In the genomic region with DNA sequence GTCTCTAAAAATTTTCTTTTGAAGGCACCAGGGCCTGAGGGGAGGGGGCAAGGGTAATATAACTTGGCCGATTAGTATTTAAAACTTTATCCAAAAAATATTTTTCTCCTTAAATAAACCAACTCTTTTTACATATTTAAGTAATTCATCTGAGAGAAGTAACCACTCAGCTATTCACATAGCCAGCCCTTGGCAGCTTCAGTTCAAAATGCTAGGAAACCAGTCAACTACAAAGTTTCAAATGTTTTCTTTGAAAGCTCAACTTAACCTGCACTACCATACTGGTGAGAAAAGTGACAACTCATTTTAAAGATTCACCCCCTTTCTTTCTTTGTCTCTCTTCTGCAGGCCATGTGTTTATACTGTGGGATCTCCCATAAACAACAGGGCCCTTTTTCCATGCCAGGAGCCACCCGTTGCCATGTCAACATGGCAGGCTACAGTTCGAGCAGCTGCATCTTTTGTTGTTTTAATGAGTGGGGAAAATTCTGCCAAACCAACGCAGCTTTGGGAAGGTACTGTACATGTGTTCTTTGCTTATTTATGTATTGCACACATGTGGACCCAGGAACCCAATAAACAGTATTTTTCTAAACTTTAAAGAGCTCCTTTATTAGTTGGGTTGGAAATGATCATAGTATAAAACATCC, we compare ENCODE assay signal across 9 cellular contexts. TPM values are rescaled to one million over a fixed set of nuclear protein-coding genes. Genes with fewer than 3 reads are reported as not detected.
DNase-seq lines count a peak whose midpoint lies in the region; ATAC-seq and TF ChIP-seq lines count a peak whose summit lies in the region.
"Had no signal": no experiment of that assay in that cellular context is flagged by ENCODE, and none has a peak within 500 bp of the region (broad histone marks: within the 10 kb centered on the region; RNA-seq: fewer than 3 reads in every experiment).

No MANE protein-coding gene starts in this region.

- H3K27me3 Mint-ChIP-seq in mesothelial cell of epicardium (ENCODE audit: low read depth) (no peaks in the 10 kb centered on the region), T-helper 17 cell (no peaks in the 10 kb centered on the region)

- H3K4me3 ChIP-seq in fibroblast of mammary gland (ENCODE audit: control insufficient read depth, low read depth, low read length) (no peak overlapping the region), A673 (ENCODE audit: low read depth, low read length, poor library complexity, severe bottlenecking) (no peak overlapping the region)

- H3K36me3 Mint-ChIP-seq in mesothelial cell of epicardium (peaks cover 6% of the 10 kb centered on the region), T-helper 17 cell (ENCODE audit: low read depth) (peaks cover 1% of the 10 kb centered on the region)

- H3K4me1 Mint-ChIP-seq in mesothelial cell of epicardium (peaks cover under 1% of the 10 kb centered on the region), T-helper 17 cell (peaks cover 7% of the 10 kb centered on the region)

- no TSS peak for BruUV-seq in A673 (replicated peaks; lab: Mats Ljungman, UMichigan)

- H3K4me3 Mint-ChIP-seq in mesothelial cell of epicardium (no peak overlapping the region), T-helper 17 cell (no peak overlapping the region)

- DNase-seq in NCI-H1092 treated with DMSO at 0.1 percent for 48 hours (lab: John Stamatoyannopoulos, UW): peak; percentile 97
- peak; percentile 98 for DNase-seq in NCI-H748 (lab: John Stamatoyannopoulos, UW; ENCODE audit: unreplicated experiment)
- peak; percentile 31 for DNase-seq in fibroblast of mammary gland (ENCODE audit: low read depth)
- DNase-seq in substantia nigra (lab: John Stamatoyannopoulos, UW): peak in 41 of 49 donors; percentile 14 to 86 (median 58)
- no peak for DNase-seq in A673 (ENCODE audit: low spot score)
- DNase-seq in mesothelial cell of epicardium (ENCODE audit: low spot score in 2 of 2, unreplicated experiment in 2 of 2): no peak
- DNase-seq in T-helper 17 cell: no peak
- DNase-seq: left ventricle myocardium superior; stimulated activated CD4-positive, alpha-beta T cell treated with anti-CD3 and anti-CD28 coated beads, Interleukin-12 subunit alpha, Interleukin-12 subunit beta, amount 100 ng/mL, for 4 hours had no signal

- H3K9me3 ChIP-seq in A673 (ENCODE audit: low read depth, low read length, poor library complexity, severe bottlenecking): no peaks in the 10 kb centered on the region
- H3K9me3 ChIP-seq in T-helper 17 cell (ENCODE audit: control insufficient read depth, low read length, poor library complexity, severe bottlenecking): no peaks in the 10 kb centered on the region

- no peaks in the 10 kb centered on the region for H3K9me3 Mint-ChIP-seq in mesothelial cell of epicardium

- intact Hi-C loops in A673 (cut with micrococcal nuclease; ENCODE audit: unreplicated experiment): no loop called here

- peak overlapping the region; percentile 84 for H3K27ac ChIP-seq in substantia nigra (ENCODE audit: low read depth, low read length, poor library complexity, severe bottlenecking)
- H3K27ac ChIP-seq in A673 (ENCODE audit: low read depth, low read length, poor library complexity, severe bottlenecking): no peak overlapping the region

- H3K27me3 ChIP-seq in A673 (replicated peaks; ENCODE audit: insufficient read depth, low read depth, low read length, poor library complexity): no peaks in the 10 kb centered on the region

- H3K4me1 ChIP-seq in A673 (ENCODE audit: insufficient read depth, low read length, poor library complexity, severe bottlenecking): no peaks in the 10 kb centered on the region

- ATAC-seq in T-helper 17 cell: no peak
- ATAC-seq: left ventricle myocardium superior had no signal

- TF ChIP-seq CTCF in fibroblast of mammary gland (conservative IDR thresholded peaks at IDR 0.05; ENCODE audit: control insufficient read depth, insufficient read depth, low read depth, low read length) (no peak), A673 (conservative IDR thresholded peaks at IDR 0.05; ENCODE audit: low read depth, low read length) (no peak), mesothelial cell of epicardium (IDR thresholded peaks at IDR 0.05; ENCODE audit: unreplicated experiment) (no peak)

- no peaks in the 10 kb centered on the region for H3K36me3 ChIP-seq in A673 (ENCODE audit: insufficient read depth, low read length, poor library complexity, severe bottlenecking)

- H3K27ac Mint-ChIP-seq in mesothelial cell of epicardium (no peak overlapping the region), T-helper 17 cell (no peak overlapping the region)

- POLR2A ChIA-PET in A673 (lab: Charles Lee; ENCODE audit: low non-redundant PET): no interaction called here

- CTCF ChIA-PET in A673 (lab: Charles Lee): no interaction called here

RNA-seq across cellular contexts. Expression of a gene that starts 46.3 kb away (rescaled TPM):
- total RNA-seq in A673 (2021) (17.5 and 18.4 TPM in 2 replicates), mesothelial cell of epicardium (56.3 to 63.0 TPM (median 61.4 TPM) in 3 replicates), T-helper 17 cell (10 to 100 TPM; 12.4 to 12.9 TPM)

Comparison
In these comparisons a context has a peak if more than half of its experiments do, and no peak if none do; other contexts are left out.
1. DNase-seq: peak in NCI-H1092 treated with DMSO at 0.1 percent for 48 hours (single experiment), NCI-H748 (single experiment), fibroblast of mammary gland (single experiment) and substantia nigra (41 of 49); none in A673 (single experiment), mesothelial cell of epicardium (0 of 2) and T-helper 17 cell (0 of 3).